23 cellular contexts compared by ENCODE assay signal in genomic region chr11:31651208-31651607, GRCh38.
DNase-seq lines count a peak whose midpoint lies in the region; ATAC-seq, FAIRE-seq and TF ChIP-seq lines count a peak whose summit lies in the region.
"Had no signal": no experiment of that assay in that cellular context is flagged by ENCODE, and none has a peak within 500 bp of the region (broad histone marks: within the 10 kb centered on the region; RNA-seq: fewer than 3 reads in every experiment).

No MANE protein-coding gene starts in this region.

- no peak overlapping the region for H4K91ac ChIP-seq in trophoblast cell (ENCODE audit: low read depth, low read length)

- no peak overlapping the region for H3K27ac ChIP-seq in trophoblast cell (ENCODE audit: low read depth, low read length)
- H3K27ac ChIP-seq: A549, hepatocyte, pancreas, RWPE1 had no signal

- no peak overlapping the region for H2BK120ac ChIP-seq in trophoblast cell (ENCODE audit: insufficient read depth, low read length, poor library complexity)

- no peak overlapping the region for H2BK12ac ChIP-seq in trophoblast cell (ENCODE audit: low read length)

- no peak overlapping the region for H3K4me2 ChIP-seq in trophoblast cell (ENCODE audit: low read length)
- H3K4me2 ChIP-seq: A549, hepatocyte had no signal

- FAIRE-seq in RCC 7860 (lab: Jason Lieb, UNC), result peak; percentile 86
- FAIRE-seq: A549, pancreas had no signal

- no peak overlapping the region for H2BK5ac ChIP-seq in trophoblast cell (ENCODE audit: low read depth, low read length, poor library complexity)

- H3K4ac ChIP-seq in trophoblast cell (ENCODE audit: low read depth, low read length), result no peak overlapping the region

- peak; percentile 50 for ATAC-seq in GM19395 (IDR thresholded peaks at IDR 0.05; ENCODE audit: unreplicated experiment)
- ATAC-seq in HG02678 (IDR thresholded peaks at IDR 0.05; ENCODE audit: unreplicated experiment), result peak; percentile 41
- ATAC-seq in HG03565 (IDR thresholded peaks at IDR 0.05; ENCODE audit: unreplicated experiment), result no peak
- ATAC-seq: A549; activated T-helper 17 cell treated with anti-CD3 and anti-CD28 coated beads, Interleukin-2, amount 50 U/mL, for 72 hours; natural killer cell treated with Interleukin-12 subunit alpha and Interleukin-12 subunit beta and Interleukin-15 and Interleukin-18, amount 100 ng/mL, for 72 hours; pancreas; sciatic nerve; SK-N-SH treated with all-trans-retinoic acid at 6 μM for 48 hours had no signal

- DNase-seq in GM10266 (ENCODE audit: extremely low spot score) (peak; percentile 4), RCC 7860 (ENCODE audit: low spot score) (no peak), COR-L47 (lab: John Stamatoyannopoulos, UW) (no peak), trophoblast cell (no peak), cerebellar cortex (ENCODE audit: low spot score) (no peak)
- DNase-seq: activated CD4-positive, alpha-beta T cell treated with anti-CD3 and anti-CD28 coated beads, Interleukin-2, amount 50 U/mL, for 4 hours; activated CD8-positive, alpha-beta memory T cell treated with anti-CD3 and anti-CD28 coated beads, Interleukin-2, amount 50 U/mL, for 4 hours; foreskin melanocyte; GF-D8; NCI-H524; pancreas; T-helper 9 cell had no signal

- H3K9ac ChIP-seq in trophoblast cell (ENCODE audit: low read length), result no peak overlapping the region

- H2AK5ac ChIP-seq in trophoblast cell (ENCODE audit: low read length), result no peak overlapping the region

- H3K14ac ChIP-seq in trophoblast cell (ENCODE audit: low read length), result no peak overlapping the region

- no peak overlapping the region for H2AFZ ChIP-seq in trophoblast cell (ENCODE audit: insufficient read depth, low read length, poor library complexity)
- H2AFZ ChIP-seq: hepatocyte had no signal

- H3K4me1 ChIP-seq in trophoblast cell (ENCODE audit: control insufficient read depth in 1 of 2, insufficient read depth in 2 of 2, low read length in 2 of 2), result no peaks in the 10 kb centered on the region
- H3K4me1 ChIP-seq: HAP-1, pancreas had no signal

- no peak overlapping the region for H3K18ac ChIP-seq in trophoblast cell (ENCODE audit: low read length)

- H3K79me2 ChIP-seq in trophoblast cell (ENCODE audit: control insufficient read depth, insufficient read depth, low read length, poor library complexity), result no peaks in the 10 kb centered on the region
- H3K79me2 ChIP-seq: hepatocyte had no signal

- H3K4me3 ChIP-seq in trophoblast cell (ENCODE audit: low read depth, low read length), result no peak overlapping the region
- H3K4me3 ChIP-seq: A549, HAP-1, hepatocyte, pancreas had no signal

- H4K12ac ChIP-seq in trophoblast cell (ENCODE audit: low read depth, low read length), result no peak overlapping the region

- no peak overlapping the region for H3K23ac ChIP-seq in trophoblast cell (ENCODE audit: low read length)

- no peaks in the 10 kb centered on the region for H3K27me3 ChIP-seq in trophoblast cell (ENCODE audit: insufficient read depth, low read length)
- H3K27me3 ChIP-seq: hepatocyte, pancreas had no signal

- no peak for TF ChIP-seq CTCF in GM10266 (IDR thresholded peaks at IDR 0.05; ENCODE audit: control insufficient read depth, insufficient read depth, low read depth, missing control alignments)

- no peak overlapping the region for H4K8ac ChIP-seq in trophoblast cell (ENCODE audit: low read depth, low read length)

- no peaks in the 10 kb centered on the region for H3K36me3 ChIP-seq in trophoblast cell (ENCODE audit: control insufficient read depth in 1 of 2, insufficient read depth in 2 of 2, low read length in 2 of 2)
- H3K36me3 ChIP-seq: HAP-1, pancreas had no signal

- no peaks in the 10 kb centered on the region for H3K9me3 ChIP-seq in trophoblast cell (ENCODE audit: insufficient read depth, low read depth, low read length)
- H3K9me3 ChIP-seq: A549, HAP-1, pancreas had no signal

- H3K79me1 ChIP-seq in trophoblast cell (ENCODE audit: low read length), result no peaks in the 10 kb centered on the region
